Comparison of ENCODE assay signal across 1 cellular context in the genomic region with DNA sequence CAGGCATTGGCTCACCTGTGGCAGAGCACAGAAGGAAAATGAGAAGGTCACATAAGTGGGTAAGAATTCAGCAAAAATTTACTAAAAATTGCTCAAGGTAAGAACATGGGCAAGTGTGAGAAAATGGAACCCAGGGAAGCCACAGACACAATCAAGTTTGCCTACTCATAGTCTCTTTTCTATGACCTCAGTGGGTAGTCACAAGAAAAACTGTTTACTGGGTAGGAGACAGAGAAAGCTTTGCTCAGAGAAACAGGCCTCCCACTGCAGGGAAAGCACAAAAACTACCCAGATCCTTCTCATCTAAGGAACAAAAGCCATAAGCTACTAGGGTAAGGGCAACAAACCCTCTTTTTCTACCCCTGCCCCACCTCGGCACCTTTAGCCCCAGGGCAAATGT.
TF ChIP-seq lines count a peak whose summit lies in the region.

No MANE protein-coding gene starts in this region.

TF ChIP-seq in WTC11, 78 proteins besides CTCF, POLR2A, EP300 and RAD21 (continued from another document):
- no peak for TF ChIP-seq EMX1 (CRISPR knock-in tag; IDR thresholded peaks at IDR 0.05)
- TF ChIP-seq RORB (CRISPR knock-in tag; IDR thresholded peaks at IDR 0.05), result no peak
- TF ChIP-seq, protein P1, sequence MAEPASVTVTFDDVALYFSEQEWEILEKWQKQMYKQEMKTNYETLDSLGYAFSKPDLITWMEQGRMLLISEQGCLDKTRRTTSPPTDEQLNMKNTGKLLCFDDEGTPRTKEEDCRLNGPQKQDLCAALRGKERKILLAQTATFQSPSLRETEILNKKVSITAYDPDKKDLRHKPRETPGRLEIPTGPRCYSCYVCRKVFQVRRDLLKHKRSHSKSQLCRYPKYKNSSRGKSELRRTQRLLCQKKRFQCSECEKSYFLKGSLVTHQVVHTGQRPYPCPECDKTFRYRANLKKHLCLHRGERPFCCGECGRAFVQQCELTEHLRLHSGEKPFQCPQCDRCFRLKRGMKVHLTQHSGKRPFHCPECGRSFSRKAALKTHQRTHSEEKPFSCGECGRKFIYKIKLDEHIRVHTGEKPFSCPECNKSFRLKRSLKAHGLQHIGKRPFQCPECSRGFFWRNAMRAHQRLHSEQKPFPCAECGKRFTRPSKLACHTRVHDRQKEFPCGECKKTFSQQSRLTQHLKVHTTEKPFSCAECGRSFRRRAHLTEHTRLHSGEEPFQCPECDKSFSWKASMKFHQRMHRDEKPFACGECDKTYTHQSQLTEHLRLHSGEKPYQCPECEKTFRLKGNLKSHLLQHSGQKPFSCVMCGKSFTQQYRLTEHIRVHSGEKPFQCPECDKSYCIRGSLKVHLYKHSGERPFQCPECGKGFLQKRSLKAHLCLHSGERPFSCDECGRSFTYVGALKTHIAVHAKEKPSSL (CRISPR knock-in tag; conservative IDR thresholded peaks at IDR 0.05), result no peak
- no peak for TF ChIP-seq NFATC4 (CRISPR knock-in tag; IDR thresholded peaks at IDR 0.05)
- no peak for TF ChIP-seq ZNF138 (CRISPR knock-in tag; conservative IDR thresholded peaks at IDR 0.05)
